Comparison of ENCODE assay signal across 8 cellular contexts in the genomic region with DNA sequence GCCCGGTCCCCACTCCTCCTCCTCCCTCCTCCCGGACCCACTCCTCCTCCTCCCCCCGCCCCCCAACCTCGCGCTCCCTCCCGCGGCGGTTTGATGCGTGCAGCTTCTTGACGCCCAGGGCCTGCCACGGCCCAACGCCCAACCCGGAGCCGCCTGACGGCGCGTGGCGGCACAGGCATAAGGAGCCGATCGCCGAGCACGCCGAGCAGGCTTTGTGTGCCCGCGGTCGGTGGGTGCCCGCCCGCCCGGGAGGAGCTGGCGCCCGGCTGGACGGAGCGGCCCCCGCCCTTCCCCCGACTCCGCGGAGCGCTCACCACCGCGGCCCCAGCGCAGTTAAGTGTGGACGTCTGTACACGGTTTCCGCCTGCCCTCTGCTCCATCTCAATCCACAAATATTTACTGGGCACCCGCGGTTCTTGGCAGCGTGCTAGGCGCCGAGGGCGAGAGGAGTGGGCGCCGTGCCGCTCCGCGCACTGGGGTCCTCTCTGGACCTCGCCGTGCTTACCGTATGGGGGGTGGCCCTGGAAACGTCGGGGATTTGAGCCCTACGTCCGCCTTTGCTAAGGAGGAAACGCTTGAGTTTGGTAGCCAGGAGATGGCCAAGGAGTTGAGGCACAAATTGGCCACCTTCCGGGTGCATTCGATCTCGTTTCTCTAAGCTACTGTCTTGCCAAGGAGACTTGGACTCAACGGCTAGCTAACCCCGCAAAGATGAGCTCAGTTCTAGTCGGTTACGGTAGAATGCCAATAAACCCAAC. TPM values are rescaled to one million over a fixed set of nuclear protein-coding genes. Genes with fewer than 3 reads are reported as not detected.
A peak's percentile ranks its signal among the peaks of the same experiment; 100 is the strongest.
DNase-seq lines count a peak whose midpoint lies in the region; ATAC-seq and TF ChIP-seq lines count a peak whose summit lies in the region.

No MANE protein-coding gene starts in this region.

- H3K9me3 Mint-ChIP-seq in CD4-positive, alpha-beta T cell: no peaks in the 10 kb centered on the region

- POLR2A ChIA-PET in CD4-positive, alpha-beta T cell (lab: Charles Lee): interaction anchor here (0.7 to 3.8 kb wide), 9 partner anchors 11 to 251 kb away, joined by 3 to 74 read pairs (median 7); a partner anchor contains a TSS

- peak; percentile 95 to 99 (median 97) for DNase-seq in CD4-positive, alpha-beta T cell
- DNase-seq in HT-29 (ENCODE audit: low spot score): peak; percentile 96
- DNase-seq in NK-92 (lab: John Stamatoyannopoulos, UW; ENCODE audit: unreplicated experiment): peak; percentile 81
- DNase-seq in activated CD8-positive, alpha-beta memory T cell treated with anti-CD3 and anti-CD28 coated beads for 4 hours (ENCODE audit: low read depth in 2 of 2): peak; percentile 95 to 97
- DNase-seq in effector CD8-positive, alpha-beta T cell (lab: John Stamatoyannopoulos, UW): peak; percentile 95
- DNase-seq in medulla oblongata (ENCODE audit: extremely low spot score): peak; percentile 98
- peak; percentile 93 to 96 (median 96) for DNase-seq in stimulated activated CD4-positive, alpha-beta T cell treated with anti-CD3 and anti-CD28 coated beads, TNF-alpha, amount 100 ng/mL, for 4 hours (ENCODE audit: low read depth in 3 of 3)

- H3K4me1 Mint-ChIP-seq in CD4-positive, alpha-beta T cell (ENCODE audit: low read depth): peaks cover 60% of the 10 kb centered on the region

- intact Hi-C loops in CD4-positive, alpha-beta T cell (cut with DNase I, micrococcal nuclease): loop anchor here (1.0 to 2.0 kb wide), 3 partner anchors 11 to 23 kb away; a partner anchor contains a TSS

- H3K9me3 ChIP-seq in CD4-positive, alpha-beta T cell (ENCODE audit: control insufficient read depth, low read length): no peaks in the 10 kb centered on the region

- no peaks in the 10 kb centered on the region for H3K27me3 ChIP-seq in CD4-positive, alpha-beta T cell (ENCODE audit: control insufficient read depth, insufficient read depth, low read length)

- peak overlapping the region; percentile 91 for H3K4me3 Mint-ChIP-seq in CD4-positive, alpha-beta T cell

- no peaks in the 10 kb centered on the region for H3K27me3 Mint-ChIP-seq in CD4-positive, alpha-beta T cell

- peak; percentile 85 for ATAC-seq in CD4-positive, alpha-beta T cell (ENCODE audit: poor library complexity)
- ATAC-seq in GM19463 (IDR thresholded peaks at IDR 0.05; ENCODE audit: unreplicated experiment): peak; percentile 71

- peak overlapping the region; percentile 61 for H3K27ac ChIP-seq in CD4-positive, alpha-beta T cell (ENCODE audit: low read depth, low read length)

- CTCF ChIA-PET in CD4-positive, alpha-beta T cell (lab: Charles Lee): interaction anchor here (0.6 to 2.6 kb wide), 5 partner anchors 10 to 62 kb away, joined by 3 to 30 read pairs (median 4); a partner anchor contains a TSS

- H3K36me3 Mint-ChIP-seq in CD4-positive, alpha-beta T cell (ENCODE audit: low read depth): peaks cover 17% of the 10 kb centered on the region

- TF ChIP-seq CTCF in CD4-positive, alpha-beta T cell (IDR thresholded peaks at IDR 0.05): no peak

- H3K27ac Mint-ChIP-seq in CD4-positive, alpha-beta T cell: peak overlapping the region; percentile 85

RNA-seq across cellular contexts. Expression of a gene that starts 0.4 kb away (rescaled TPM):
- 10 to 100 TPM; 60.8 TPM for total RNA-seq in CD4-positive, alpha-beta T cell
- 490 and 566 TPM in 2 replicates for total RNA-seq in HT-29 (2014; rRNA removed; shearing (Covaris generic))

RNA-seq across cellular contexts. Expression of a gene that starts 11.0 kb away (rescaled TPM):
- 10 to 100 TPM; 11.7 to 11.9 TPM for total RNA-seq in CD4-positive, alpha-beta T cell
- total RNA-seq in HT-29 (2014; rRNA removed; shearing (Covaris generic)): 111 and 115 TPM in 2 replicates

RNA-seq across cellular contexts. Expression of a gene that starts 15.4 kb away (rescaled TPM):
- total RNA-seq in CD4-positive, alpha-beta T cell: 10 to 100 TPM; 49.5 to 50.0 TPM
- 61.1 and 61.2 TPM in 2 replicates for total RNA-seq in HT-29 (2014; rRNA removed; shearing (Covaris generic))

RNA-seq across cellular contexts. Expression of a gene that starts 23.3 kb away (rescaled TPM):
- total RNA-seq in CD4-positive, alpha-beta T cell: 10 to 100 TPM; 44.2 to 50.9 TPM
- total RNA-seq in HT-29 (2014; rRNA removed; shearing (Covaris generic)): 30.8 and 33.2 TPM in 2 replicates

RNA-seq across cellular contexts. Expression of a gene that starts 23.6 kb away (rescaled TPM):
- 10 to 100 TPM; 10.6 to 12.0 TPM for total RNA-seq in CD4-positive, alpha-beta T cell
- total RNA-seq in HT-29 (2014; rRNA removed; shearing (Covaris generic)): 30.0 and 30.3 TPM in 2 replicates

Comparison
In these comparisons a context has a peak if more than half of its experiments do, and no peak if none do; other contexts are left out.
1. Peak in every context shown above with its lines: DNase-seq, ATAC-seq and H3K27ac ChIP-seq.